Comparison of ENCODE assay signal across 8 cellular contexts in the genomic region with DNA sequence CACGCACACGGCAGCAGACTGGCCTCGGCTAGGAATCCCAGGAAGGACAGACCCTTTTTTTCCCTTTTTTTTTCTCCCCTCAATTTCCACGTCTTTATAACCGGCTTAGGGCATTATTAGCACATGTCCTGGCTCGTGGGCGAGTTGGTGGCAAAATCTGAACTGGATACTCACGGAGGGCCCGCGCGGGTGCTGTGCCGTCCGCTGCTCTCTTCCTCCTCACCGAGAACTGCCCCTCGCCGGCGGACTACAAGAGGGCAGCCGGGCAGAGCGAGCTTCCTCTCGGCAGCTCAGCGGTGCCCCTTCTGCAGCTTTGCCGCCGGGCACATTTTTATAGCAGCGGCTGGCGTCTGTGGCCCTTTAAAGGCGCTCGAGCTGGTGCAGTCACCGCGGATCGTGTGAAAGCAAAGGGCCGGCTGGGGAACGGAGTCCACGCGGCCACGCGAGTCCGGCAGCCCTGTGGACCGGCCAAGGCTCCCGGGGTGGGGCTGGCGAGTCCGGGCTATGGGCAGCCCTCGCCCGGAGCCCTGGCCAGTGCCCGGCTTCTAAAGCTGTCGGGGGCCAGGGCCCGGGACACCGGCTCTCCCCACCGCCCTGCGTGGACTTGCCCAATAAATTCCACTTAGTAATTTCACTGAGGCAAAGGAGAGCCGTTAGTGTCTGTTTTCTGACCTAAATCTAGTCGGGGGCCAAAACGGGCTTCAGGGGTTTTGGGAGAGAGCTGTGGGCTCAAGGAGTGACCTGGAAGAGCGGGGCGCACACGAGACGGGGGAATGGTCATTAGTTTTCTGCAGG. TPM values are rescaled to one million over a fixed set of nuclear protein-coding genes. Genes with fewer than 3 reads are reported as not detected.
A peak's percentile ranks its signal among the peaks of the same experiment; 100 is the strongest.
DNase-seq lines count a peak whose midpoint lies in the region; ATAC-seq and TF ChIP-seq lines count a peak whose summit lies in the region.

No MANE protein-coding gene starts in this region.

- H3K4me3 ChIP-seq in mucosa of rectum (ENCODE audit: low read length in 2 of 2) (peak overlapping the region; percentile 62 to 67), thymus (ENCODE audit: low read length) (peak overlapping the region; percentile 41)

- H3K27me3 Mint-ChIP-seq in activated CD8-positive, alpha-beta memory T cell treated with anti-CD3 and anti-CD28 coated beads, Interleukin-2, amount 10 ng/mL, durations not matched to agents 7 days and 5 days: peaks cover 65% of the 10 kb centered on the region

- H3K36me3 ChIP-seq in mucosa of rectum (ENCODE audit: control insufficient read depth in 2 of 2, insufficient read depth in 2 of 2, low read length in 2 of 2) (no peaks in the 10 kb centered on the region), thymus (ENCODE audit: control insufficient read depth, insufficient read depth) (no peaks in the 10 kb centered on the region)

- H3K9me3 ChIP-seq in mucosa of rectum (ENCODE audit: control insufficient read depth in 2 of 2, low read length in 2 of 2) (no peaks in the 10 kb centered on the region), thymus (ENCODE audit: control insufficient read depth) (no peaks in the 10 kb centered on the region)

- ATAC-seq in GM18505 (IDR thresholded peaks at IDR 0.05; ENCODE audit: unreplicated experiment) (peak; percentile 49), HG03139 (IDR thresholded peaks at IDR 0.05; ENCODE audit: unreplicated experiment) (peak; percentile 60)
- ATAC-seq in activated CD8-positive, alpha-beta memory T cell treated with anti-CD3 and anti-CD28 coated beads, Interleukin-2, amount 10 ng/mL, durations not matched to agents 7 days and 5 days: peak; percentile 30

- peak overlapping the region in 1 of 2 donors; percentile 33 for H3K9ac ChIP-seq in mucosa of rectum (ENCODE audit: low read depth in 1 of 2, low read length in 2 of 2)

- peak; percentile 77 for DNase-seq in AG08396 (ENCODE audit: low spot score)
- DNase-seq in NCI-H460 (ENCODE audit: extremely low read depth, low read depth): peak; percentile 46
- DNase-seq in activated CD8-positive, alpha-beta memory T cell treated with anti-CD3 and anti-CD28 coated beads, Interleukin-2, amount 10 ng/mL, durations not matched to agents 7 days and 5 days: peak; percentile 40
- DNase-seq in fibroblast of gingiva (ENCODE audit: low read depth): peak; percentile 57

- peaks cover 21% of the 10 kb centered on the region for H3K4me1 Mint-ChIP-seq in activated CD8-positive, alpha-beta memory T cell treated with anti-CD3 and anti-CD28 coated beads, Interleukin-2, amount 10 ng/mL, durations not matched to agents 7 days and 5 days

- peaks cover 57 to 60% of the 10 kb centered on the region in 2 donors for H3K27me3 ChIP-seq in mucosa of rectum (ENCODE audit: control insufficient read depth in 2 of 2, insufficient read depth in 2 of 2, low read length in 2 of 2)
- peaks cover 12% of the 10 kb centered on the region for H3K27me3 ChIP-seq in thymus (ENCODE audit: control insufficient read depth, insufficient read depth)

- H3K4me1 ChIP-seq in mucosa of rectum (ENCODE audit: control insufficient read depth in 2 of 2, insufficient read depth in 2 of 2, low read length in 2 of 2): peaks cover 7 to 13% of the 10 kb centered on the region in 2 donors
- H3K4me1 ChIP-seq in thymus (ENCODE audit: control insufficient read depth, insufficient read depth, low read length): no peaks in the 10 kb centered on the region

- no peaks in the 10 kb centered on the region for H3K9me3 Mint-ChIP-seq in activated CD8-positive, alpha-beta memory T cell treated with anti-CD3 and anti-CD28 coated beads, Interleukin-2, amount 10 ng/mL, durations not matched to agents 7 days and 5 days (ENCODE audit: low read depth)

- TF ChIP-seq POLR2A in GM18505 (IDR thresholded peaks at IDR 0.05; ENCODE audit: borderline replicate concordance, extremely low read depth, insufficient read depth, insufficient read length): no peak

- 2% methylated on average over 56 of the region's 56 CpGs for WGBS in thymus

- CTCF ChIA-PET in activated CD8-positive, alpha-beta memory T cell treated with anti-CD3 and anti-CD28 coated beads, Interleukin-2, amount 10 ng/mL, durations not matched to agents 7 days and 5 days (lab: Charles Lee): no interaction called here

- no peak overlapping the region for H3K27ac Mint-ChIP-seq in activated CD8-positive, alpha-beta memory T cell treated with anti-CD3 and anti-CD28 coated beads, Interleukin-2, amount 10 ng/mL, durations not matched to agents 7 days and 5 days

- peak overlapping the region; percentile 66 for H3K4me3 Mint-ChIP-seq in activated CD8-positive, alpha-beta memory T cell treated with anti-CD3 and anti-CD28 coated beads, Interleukin-2, amount 10 ng/mL, durations not matched to agents 7 days and 5 days

- no peaks in the 10 kb centered on the region for H3K36me3 Mint-ChIP-seq in activated CD8-positive, alpha-beta memory T cell treated with anti-CD3 and anti-CD28 coated beads, Interleukin-2, amount 10 ng/mL, durations not matched to agents 7 days and 5 days

- H3K27ac ChIP-seq in mucosa of rectum (ENCODE audit: low read depth in 2 of 2, low read length in 2 of 2): no peak overlapping the region
- H3K27ac ChIP-seq in thymus (ENCODE audit: low read depth): no peak overlapping the region

RNA-seq across cellular contexts. Expression of gene CITED1, which starts 1.3 kb away (rescaled TPM):
- total RNA-seq in NCI-H460 (2014; rRNA removed; shearing (Covaris generic)): not detected in 2 replicates
- 0.51 and 0.57 TPM in 2 replicates for polyA plus RNA-seq in NCI-H460 (2014; cell fraction: nucleus; rRNA removed)
- total RNA-seq in activated CD8-positive, alpha-beta memory T cell treated with anti-CD3 and anti-CD28 coated beads, Interleukin-2, amount 10 ng/mL, durations not matched to agents 7 days and 5 days: not detected
- 1.3 TPM for polyA plus RNA-seq in thymus

RNA-seq across cellular contexts. Expression of gene RPS4X, which starts 30.0 kb away (rescaled TPM):
- 2,499 and 2,674 TPM in 2 replicates for total RNA-seq in NCI-H460 (2014; rRNA removed; shearing (Covaris generic))
- polyA plus RNA-seq in NCI-H460 (2014; cell fraction: nucleus; rRNA removed): 1,089 and 1,129 TPM in 2 replicates
- 100 to 1,000 TPM; 752 to 908 TPM for total RNA-seq in activated CD8-positive, alpha-beta memory T cell treated with anti-CD3 and anti-CD28 coated beads, Interleukin-2, amount 10 ng/mL, durations not matched to agents 7 days and 5 days
- polyA plus RNA-seq in thymus: 1,402 TPM
